ENCODE assay signal across 1 cellular context in genomic region chr12:94459773-94460593, GRCh38.
A peak's percentile ranks its signal among the peaks of the same experiment; 100 is the strongest.
TF ChIP-seq lines count a peak whose summit lies in the region.

TSS of gene CEP83 (minus strand) at chr12:94459867. CDS start at chr12:94412490, 47,377 bp downstream.

TF ChIP-seq in HepG2, 621 proteins besides CTCF, POLR2A, EP300 and RAD21 (continued from another document and continues in another):
- TF ChIP-seq ELK4 (CRISPR knock-in tag; IDR thresholded peaks at IDR 0.05; ENCODE audit: borderline replicate concordance): no peak
- peak; percentile 84; the same call in 1 of the 2 replicates for TF ChIP-seq ZNF788 (CRISPR knock-in tag; IDR thresholded peaks at IDR 0.05; ENCODE audit: borderline replicate concordance)
- TF ChIP-seq ZNF567 (CRISPR knock-in tag; IDR thresholded peaks at IDR 0.05; ENCODE audit: borderline replicate concordance): peak; percentile 74; the same call in 1 of the 2 replicates
- peak; percentile 67; the same call in 1 of the 2 replicates for TF ChIP-seq ZNF691 (CRISPR knock-in tag; IDR thresholded peaks at IDR 0.05; ENCODE audit: borderline replicate concordance, low read depth)
- peak; percentile 40; the same call in 1 of the 2 replicates for TF ChIP-seq ZNF224 (CRISPR knock-in tag; IDR thresholded peaks at IDR 0.05)
- no peak; the same call in 1 of the 2 replicates for TF ChIP-seq ZNF737 (CRISPR knock-in tag; IDR thresholded peaks at IDR 0.05; ENCODE audit: borderline replicate concordance)
- TF ChIP-seq ZFX (CRISPR knock-in tag; IDR thresholded peaks at IDR 0.05; ENCODE audit: low read depth): peak; percentile 83
- peak; percentile 47; the same call in 1 of the 2 replicates for TF ChIP-seq BCL6 (CRISPR knock-in tag; IDR thresholded peaks at IDR 0.05)
- TF ChIP-seq DRAP1 (CRISPR knock-in tag; IDR thresholded peaks at IDR 0.05): peak; percentile 82
- TF ChIP-seq RARG (CRISPR knock-in tag; IDR thresholded peaks at IDR 0.05; ENCODE audit: low read depth): 0 out of 2 replicates have a peak, but pooled peaks have one; percentile 82
- TF ChIP-seq TCF12 (IDR thresholded peaks at IDR 0.05): no peak
- peak; percentile 74; the same call in 1 of the 2 replicates for TF ChIP-seq TCF12 (CRISPR knock-in tag; IDR thresholded peaks at IDR 0.05)
- TF ChIP-seq MED8 (CRISPR knock-in tag; IDR thresholded peaks at IDR 0.05; ENCODE audit: insufficient replicate concordance): peak; percentile 64
- TF ChIP-seq ZNF678 (CRISPR knock-in tag; IDR thresholded peaks at IDR 0.05): peak; percentile 47; the same call in 1 of the 2 replicates
- peak; percentile 86; the same call in 1 of the 2 replicates for TF ChIP-seq ZNF234 (CRISPR knock-in tag; conservative IDR thresholded peaks at IDR 0.05)
- peak; percentile 67; the same call in 1 of the 2 replicates for TF ChIP-seq ZNF747 (CRISPR knock-in tag; IDR thresholded peaks at IDR 0.05; ENCODE audit: borderline replicate concordance)
- TF ChIP-seq NFYC (CRISPR knock-in tag; IDR thresholded peaks at IDR 0.05): peak; percentile 62
- TF ChIP-seq ZNF207 (IDR thresholded peaks at IDR 0.05; ENCODE audit: borderline replicate concordance): no peak
- peak; percentile 84 for TF ChIP-seq YEATS2 (CRISPR knock-in tag; IDR thresholded peaks at IDR 0.05; ENCODE audit: borderline replicate concordance)
- no peak for TF ChIP-seq ZUFSP (CRISPR knock-in tag; IDR thresholded peaks at IDR 0.05; ENCODE audit: borderline replicate concordance)
- TF ChIP-seq RBFOX2 (IDR thresholded peaks at IDR 0.05; ENCODE audit: low read depth, low read length): peak; percentile 89
- TF ChIP-seq ZSCAN21 (CRISPR knock-in tag; IDR thresholded peaks at IDR 0.05; ENCODE audit: borderline replicate concordance): peak; percentile 88; the same call in 1 of the 2 replicates
- TF ChIP-seq ZNF550 (CRISPR knock-in tag; IDR thresholded peaks at IDR 0.05; ENCODE audit: borderline replicate concordance): no peak
- peak; percentile 23; the same call in 1 of the 2 replicates for TF ChIP-seq THRA (CRISPR knock-in tag; IDR thresholded peaks at IDR 0.05; ENCODE audit: borderline replicate concordance)
- no peak; the same call in 1 of the 2 replicates for TF ChIP-seq ZSCAN5A (CRISPR knock-in tag; IDR thresholded peaks at IDR 0.05; ENCODE audit: borderline replicate concordance)
- no peak for TF ChIP-seq MAFG (CRISPR knock-in tag; IDR thresholded peaks at IDR 0.05)
- TF ChIP-seq SRSF9 (IDR thresholded peaks at IDR 0.05; ENCODE audit: borderline replicate concordance, insufficient read depth, low read depth, low read length, poor library complexity, severe bottlenecking): no peak
- TF ChIP-seq POGZ (CRISPR knock-in tag; IDR thresholded peaks at IDR 0.05): peak; percentile 95
- no peak for TF ChIP-seq ZBTB46 (CRISPR knock-in tag; IDR thresholded peaks at IDR 0.05; ENCODE audit: borderline replicate concordance)
- no peak for TF ChIP-seq SETDB1 (CRISPR knock-in tag; IDR thresholded peaks at IDR 0.05; ENCODE audit: borderline replicate concordance)
- no peak for TF ChIP-seq TRIM22 (IDR thresholded peaks at IDR 0.05)
- TF ChIP-seq SMARCC2 (IDR thresholded peaks at IDR 0.05): no peak
- peak; percentile 66 for TF ChIP-seq PATZ1 (CRISPR knock-in tag; IDR thresholded peaks at IDR 0.05)
- 0 out of 2 replicates have a peak, but pooled peaks have one; percentile 33 for TF ChIP-seq CCDC6 (CRISPR knock-in tag; IDR thresholded peaks at IDR 0.05)
- TF ChIP-seq ZBED4 (CRISPR knock-in tag; IDR thresholded peaks at IDR 0.05; ENCODE audit: borderline replicate concordance): peak; percentile 63; the same call in 1 of the 2 replicates
- 0 out of 2 replicates have a peak, but pooled peaks have one; percentile 48 for TF ChIP-seq ZNF260 (CRISPR knock-in tag; IDR thresholded peaks at IDR 0.05; ENCODE audit: borderline replicate concordance, low read depth)
- TF ChIP-seq ZNF558 (CRISPR knock-in tag; IDR thresholded peaks at IDR 0.05; ENCODE audit: borderline replicate concordance): peak; percentile 37; the same call in 1 of the 2 replicates
- peak; percentile 65; the same call in 1 of the 2 replicates for TF ChIP-seq ZFYVE20 (CRISPR knock-in tag; IDR thresholded peaks at IDR 0.05; ENCODE audit: borderline replicate concordance, low read depth)
- no peak for TF ChIP-seq SUZ12 (IDR thresholded peaks at IDR 0.05; ENCODE audit: low read depth, low read length)
- TF ChIP-seq SOX6 (IDR thresholded peaks at IDR 0.05): no peak
- TF ChIP-seq SOX6 (CRISPR knock-in tag; IDR thresholded peaks at IDR 0.05): peak; percentile 69
- TF ChIP-seq TOPORS (CRISPR knock-in tag; IDR thresholded peaks at IDR 0.05): no peak
- TF ChIP-seq RFXANK (CRISPR knock-in tag; IDR thresholded peaks at IDR 0.05): no peak
- TF ChIP-seq ZFP90 (CRISPR knock-in tag; IDR thresholded peaks at IDR 0.05; ENCODE audit: borderline replicate concordance): peak; percentile 51; the same call in 1 of the 2 replicates
- 0 out of 2 replicates have a peak, but pooled peaks have one; percentile 26 for TF ChIP-seq ZNF441 (CRISPR knock-in tag; IDR thresholded peaks at IDR 0.05; ENCODE audit: borderline replicate concordance)
- TF ChIP-seq SALL1 (CRISPR knock-in tag; IDR thresholded peaks at IDR 0.05): peak; percentile 83
- TF ChIP-seq ZNF414 (CRISPR knock-in tag; IDR thresholded peaks at IDR 0.05): 0 out of 2 replicates have a peak, but pooled peaks have one; percentile 34
